ENCODE assay signal across 10 cellular contexts in genomic region chr14:102507891-102508312, GRCh38. TPM values are rescaled to one million over a fixed set of nuclear protein-coding genes. Genes with fewer than 3 reads are reported as not detected.
DNase-seq lines count a peak whose midpoint lies in the region; ATAC-seq and TF ChIP-seq lines count a peak whose summit lies in the region.
"Had no signal": no experiment of that assay in that cellular context is flagged by ENCODE, and none has a peak within 500 bp of the region (broad histone marks: within the 10 kb centered on the region; RNA-seq: fewer than 3 reads in every experiment).

No MANE protein-coding gene starts in this region.

- H3K27me3 Mint-ChIP-seq in memory B cell, result no peaks in the 10 kb centered on the region

- H3K36me3 Mint-ChIP-seq in memory B cell, result peaks cover 1% of the 10 kb centered on the region

- TF ChIP-seq CTCF in left ventricle myocardium inferior (IDR thresholded peaks at IDR 0.05; ENCODE audit: borderline replicate concordance) (no peak), upper lobe of right lung (IDR thresholded peaks at IDR 0.05) (no peak), upper lobe of left lung (IDR thresholded peaks at IDR 0.05) (peak in 1 of 6 experiments; percentile 6), foreskin fibroblast (IDR thresholded peaks at IDR 0.05; ENCODE audit: low read depth, low read length) (no peak)

- ATAC-seq in Right ventricle myocardium inferior, result no peak
- ATAC-seq in memory B cell (ENCODE audit: low read depth), result no peak
- ATAC-seq in upper lobe of right lung, result no peak
- no peak for ATAC-seq in upper lobe of left lung (ENCODE audit: low FRiP score in 2 of 2)
- no peak for ATAC-seq in GM21528 (IDR thresholded peaks at IDR 0.05; ENCODE audit: low FRiP score, unreplicated experiment)

- no peaks in the 10 kb centered on the region for H3K27me3 ChIP-seq in left ventricle myocardium inferior (ENCODE audit: low read depth)
- no peaks in the 10 kb centered on the region for H3K27me3 ChIP-seq in upper lobe of right lung
- H3K27me3 ChIP-seq in upper lobe of left lung, result no peaks in the 10 kb centered on the region
- H3K27me3 ChIP-seq: cardiac muscle cell had no signal

- H3K36me3 ChIP-seq in left ventricle myocardium inferior (peaks cover 22% of the 10 kb centered on the region), upper lobe of right lung (no peaks in the 10 kb centered on the region), upper lobe of left lung (peaks cover 0 to 12% (median 6%) of the 10 kb centered on the region in 4 donors)

- H3K27ac ChIP-seq in left ventricle myocardium inferior (replicated peaks) (peak overlapping the region; percentile 94), angular gyrus (ENCODE audit: low read depth, low read length) (peak overlapping the region; percentile 91), upper lobe of right lung (no peak overlapping the region), upper lobe of left lung (peak overlapping the region in 2 of 4 donors; percentile 80 to 81)
- H3K27ac ChIP-seq: cardiac muscle cell had no signal

- peaks cover 17% of the 10 kb centered on the region for H3K4me1 Mint-ChIP-seq in memory B cell

- H3K4me1 ChIP-seq in left ventricle myocardium inferior (peaks cover 75% of the 10 kb centered on the region), upper lobe of right lung (peaks cover 16% of the 10 kb centered on the region), upper lobe of left lung (peaks cover 8 to 20% (median 17%) of the 10 kb centered on the region in 4 donors)

- H3K27ac Mint-ChIP-seq in memory B cell, result no peak overlapping the region

- H3K4me3 ChIP-seq in left ventricle myocardium inferior (peak overlapping the region; percentile 73), upper lobe of right lung (no peak overlapping the region), upper lobe of left lung (no peak overlapping the region), foreskin fibroblast (ENCODE audit: low read depth in 1 of 2, low read length in 2 of 2) (no peak overlapping the region)

- peak overlapping the region; percentile 77 for H3K4me3 Mint-ChIP-seq in memory B cell

- intact Hi-C loops in left ventricle myocardium inferior (cut with micrococcal nuclease), result no loop called here
- intact Hi-C loops in Right ventricle myocardium inferior (cut with DNase I), result loop anchor here (5.0 kb wide), 1 partner anchor 191 kb away; the partner anchor contains the start of gene ZNF839
- intact Hi-C loops in upper lobe of right lung (cut with DNase I), result no loop called here

- no peak for TF ChIP-seq POLR2A in upper lobe of left lung (IDR thresholded peaks at IDR 0.05)

- no peak for TF ChIP-seq EP300 in upper lobe of left lung (IDR thresholded peaks at IDR 0.05)

- DNase-seq in left ventricle myocardium inferior, result no peak
- DNase-seq in Right ventricle myocardium inferior (ENCODE audit: missing footprints), result no peak
- DNase-seq in memory B cell (ENCODE audit: low spot score in 2 of 2), result no peak
- DNase-seq in upper lobe of right lung, result peak; percentile 61
- no peak for DNase-seq in upper lobe of left lung
- DNase-seq in foreskin fibroblast, result no peak
- DNase-seq: NCI-H1417 treated with DMSO at 0.1 percent for 48 hours had no signal

- no peaks in the 10 kb centered on the region for H3K9me3 Mint-ChIP-seq in memory B cell

- WGBS in upper lobe of left lung, 2 donors, result 94% methylated on average over 14 to 16 of the region's 16 CpGs

- no peaks in the 10 kb centered on the region for H3K9me3 ChIP-seq in left ventricle myocardium inferior (replicated peaks)
- no peaks in the 10 kb centered on the region for H3K9me3 ChIP-seq in upper lobe of right lung
- H3K9me3 ChIP-seq in upper lobe of left lung, result no peaks in the 10 kb centered on the region

RNA-seq across cellular contexts. Expression of gene ANKRD9, which starts 1.7 kb away (rescaled TPM):
- total RNA-seq in left ventricle myocardium inferior (158 TPM), Right ventricle myocardium inferior (148 TPM), upper lobe of right lung (22.4 TPM), upper lobe of left lung (10 to 100 TPM; 21.0 to 99.9 (median 47.6) TPM)
